In genomic region chr14:72613975-72614319, GRCh38 we compare ENCODE assay signal across 25 cellular contexts.
DNase-seq lines count a peak whose midpoint lies in the region; ATAC-seq and TF ChIP-seq lines count a peak whose summit lies in the region.
"Had no signal": no experiment of that assay in that cellular context is flagged by ENCODE, and none has a peak within 500 bp of the region (broad histone marks: within the 10 kb centered on the region; RNA-seq: fewer than 3 reads in every experiment).

No MANE protein-coding gene starts in this region.

- peak overlapping the region; percentile 37 for H3K4ac ChIP-seq in trophoblast cell (ENCODE audit: low read depth, low read length)

- peak overlapping the region; percentile 67 for H4K8ac ChIP-seq in trophoblast cell (ENCODE audit: low read depth, low read length)

- no peak overlapping the region for H4K12ac ChIP-seq in trophoblast cell (ENCODE audit: low read depth, low read length)

- H3K4me1 ChIP-seq in BLaER1 (peaks cover 70% of the 10 kb centered on the region), esophagus muscularis mucosa (peaks cover 33 to 60% (median 41%) of the 10 kb centered on the region in 4 donors), trophoblast cell (ENCODE audit: control insufficient read depth in 1 of 2, insufficient read depth in 2 of 2, low read length in 2 of 2) (peaks cover 42 to 51% of the 10 kb centered on the region in 2 experiments)
- H3K4me1 ChIP-seq: SJCRH30 had no signal

- H3K27me3 Mint-ChIP-seq in activated CD8-positive, alpha-beta T cell treated with anti-CD3 and anti-CD28 coated beads, Interleukin-2, amount 10 ng/mL, durations not matched to agents 7 days and 5 days (ENCODE audit: low read depth), result peaks cover 28% of the 10 kb centered on the region
- peaks cover 7% of the 10 kb centered on the region for H3K27me3 Mint-ChIP-seq in activated CD8-positive, alpha-beta T cell treated with anti-CD3 and anti-CD28 coated beads for 36 hours

- peak overlapping the region; percentile 2 for H2BK5ac ChIP-seq in trophoblast cell (ENCODE audit: low read depth, low read length, poor library complexity)

- POLR2A ChIA-PET in activated CD8-positive, alpha-beta T cell treated with anti-CD3 and anti-CD28 coated beads, Interleukin-2, amount 10 ng/mL, durations not matched to agents 7 days and 5 days (lab: Charles Lee), result interaction anchor here (1.1 kb wide), 1 partner anchor 9 kb away, joined by 3 read pairs; no protein-coding TSS in a partner anchor
- POLR2A ChIA-PET in activated CD8-positive, alpha-beta T cell treated with anti-CD3 and anti-CD28 coated beads for 36 hours (lab: Charles Lee), result no interaction called here

- peak overlapping the region; percentile 94 for H4K91ac ChIP-seq in trophoblast cell (ENCODE audit: low read depth, low read length)

- H3K27ac ChIP-seq in BLaER1 (peak overlapping the region; percentile 51), esophagus muscularis mucosa (replicated peaks in 1 of 4) (no peak overlapping the region), trophoblast cell (ENCODE audit: low read depth, low read length) (no peak overlapping the region)
- H3K27ac ChIP-seq: body of pancreas, SJCRH30, upper lobe of left lung had no signal

- H3K36me3 Mint-ChIP-seq in activated CD8-positive, alpha-beta T cell treated with anti-CD3 and anti-CD28 coated beads, Interleukin-2, amount 10 ng/mL, durations not matched to agents 7 days and 5 days (ENCODE audit: low read depth), result no peaks in the 10 kb centered on the region
- no peaks in the 10 kb centered on the region for H3K36me3 Mint-ChIP-seq in activated CD8-positive, alpha-beta T cell treated with anti-CD3 and anti-CD28 coated beads for 36 hours (ENCODE audit: low read depth)
- H3K36me3 Mint-ChIP-seq: memory B cell; stimulated activated naive B cell treated with anti-CD40 and anti-IgM and Interleukin-4, amounts not matched to agents 10 μg/mL and 1 μg/mL and 100 μg/mL, for 72 hours had no signal

- no peaks in the 10 kb centered on the region for H4K20me1 ChIP-seq in BLaER1

- peak overlapping the region; percentile 70 for H2AK5ac ChIP-seq in trophoblast cell (ENCODE audit: low read length)

- intact Hi-C loops in activated CD8-positive, alpha-beta T cell treated with anti-CD3 and anti-CD28 coated beads for 36 hours (cut with micrococcal nuclease), result no loop called here
- intact Hi-C loops in esophagus muscularis mucosa (cut with DNase I), result no loop called here

- no peak overlapping the region for H3K4me3 Mint-ChIP-seq in activated CD8-positive, alpha-beta T cell treated with anti-CD3 and anti-CD28 coated beads, Interleukin-2, amount 10 ng/mL, durations not matched to agents 7 days and 5 days
- H3K4me3 Mint-ChIP-seq in activated CD8-positive, alpha-beta T cell treated with anti-CD3 and anti-CD28 coated beads for 36 hours, result no peak overlapping the region
- H3K4me3 Mint-ChIP-seq: activated T-cell treated with anti-CD3 and anti-CD28 coated beads, Interleukin-2, amount 50 U/mL, for 72 hours; memory B cell; stimulated activated naive B cell treated with anti-CD40 and anti-IgM and Interleukin-4, amounts not matched to agents 10 μg/mL and 1 μg/mL and 100 μg/mL, for 72 hours had no signal

- peak overlapping the region; percentile 82 for H2BK120ac ChIP-seq in trophoblast cell (ENCODE audit: insufficient read depth, low read length, poor library complexity)

- H3K9me3 Mint-ChIP-seq in activated CD8-positive, alpha-beta T cell treated with anti-CD3 and anti-CD28 coated beads, Interleukin-2, amount 10 ng/mL, durations not matched to agents 7 days and 5 days (ENCODE audit: insufficient read depth), result no peaks in the 10 kb centered on the region
- H3K9me3 Mint-ChIP-seq in activated CD8-positive, alpha-beta T cell treated with anti-CD3 and anti-CD28 coated beads for 36 hours, result no peaks in the 10 kb centered on the region
- H3K9me3 Mint-ChIP-seq: activated T-cell treated with anti-CD3 and anti-CD28 coated beads, Interleukin-2, amount 50 U/mL, for 72 hours; memory B cell; stimulated activated naive B cell treated with anti-CD40 and anti-IgM and Interleukin-4, amounts not matched to agents 10 μg/mL and 1 μg/mL and 100 μg/mL, for 72 hours had no signal

- no peak for TF ChIP-seq CTCF in activated CD8-positive, alpha-beta T cell treated with anti-CD3 and anti-CD28 coated beads for 36 hours (IDR thresholded peaks at IDR 0.05)
- TF ChIP-seq CTCF in esophagus muscularis mucosa (IDR thresholded peaks at IDR 0.05), result no peak

- TF ChIP-seq EP300 in esophagus muscularis mucosa (IDR thresholded peaks at IDR 0.05), result no peak

- H3K23ac ChIP-seq in trophoblast cell (ENCODE audit: low read length), result no peak overlapping the region

- peak; percentile 5 for DNase-seq in activated CD8-positive, alpha-beta T cell treated with anti-CD3 and anti-CD28 coated beads, Interleukin-2, amount 10 ng/mL, durations not matched to agents 7 days and 5 days
- DNase-seq in activated CD8-positive, alpha-beta T cell treated with anti-CD3 and anti-CD28 coated beads for 36 hours, result no peak
- DNase-seq in esophagus muscularis mucosa (ENCODE audit: extremely low spot score), result peak; percentile 62
- DNase-seq in trophoblast cell, result no peak
- DNase-seq in effector CD8-positive, alpha-beta T cell (lab: John Stamatoyannopoulos, UW), result no peak
- DNase-seq in NCI-H2196 (lab: John Stamatoyannopoulos, UW; ENCODE audit: unreplicated experiment), result no peak
- DNase-seq in activated effector memory CD4-positive, alpha-beta T cell treated with anti-CD3 and anti-CD28 coated beads, Interleukin-2, amount 50 U/mL, for 16 hours, result no peak
- DNase-seq: 8988T; activated naive CD4-positive, alpha-beta T cell; activated T-cell treated with anti-CD3 and anti-CD28 coated beads, Interleukin-2, amount 50 U/mL, for 72 hours; Calu3; DND-41; dorsolateral prefrontal cortex; hypothalamus; NCI-H1048; NCI-H2107; NCI-H446; NCI-H82; SJCRH30; stimulated activated naive B cell treated with anti-CD40 and anti-IgM and Interleukin-4, amounts not matched to agents 10 μg/mL and 1 μg/mL and 100 μg/mL, for 72 hours; SW 1271 had no signal

- CTCF ChIA-PET in activated CD8-positive, alpha-beta T cell treated with anti-CD3 and anti-CD28 coated beads, Interleukin-2, amount 10 ng/mL, durations not matched to agents 7 days and 5 days (lab: Charles Lee), result no interaction called here
- CTCF ChIA-PET in activated CD8-positive, alpha-beta T cell treated with anti-CD3 and anti-CD28 coated beads for 36 hours (lab: Charles Lee), result no interaction called here

- H3K27ac Mint-ChIP-seq in activated CD8-positive, alpha-beta T cell treated with anti-CD3 and anti-CD28 coated beads, Interleukin-2, amount 10 ng/mL, durations not matched to agents 7 days and 5 days, result no peak overlapping the region
- H3K27ac Mint-ChIP-seq in activated CD8-positive, alpha-beta T cell treated with anti-CD3 and anti-CD28 coated beads for 36 hours, result no peak overlapping the region
- H3K27ac Mint-ChIP-seq: activated T-cell treated with anti-CD3 and anti-CD28 coated beads, Interleukin-2, amount 50 U/mL, for 72 hours; memory B cell; stimulated activated naive B cell treated with anti-CD40 and anti-IgM and Interleukin-4, amounts not matched to agents 10 μg/mL and 1 μg/mL and 100 μg/mL, for 72 hours had no signal

- H3K9ac ChIP-seq in BLaER1 (peak overlapping the region; percentile 46; the same call in 1 of the 2 replicates), trophoblast cell (ENCODE audit: low read length) (no peak overlapping the region)

- peak overlapping the region; percentile 79 for H2BK12ac ChIP-seq in trophoblast cell (ENCODE audit: low read length)

- H3K36me3 ChIP-seq in BLaER1 (no peaks in the 10 kb centered on the region), esophagus muscularis mucosa (no peaks in the 10 kb centered on the region), trophoblast cell (ENCODE audit: control insufficient read depth in 1 of 2, insufficient read depth in 2 of 2, low read length in 2 of 2) (no peaks in the 10 kb centered on the region)
- H3K36me3 ChIP-seq: SJCRH30, upper lobe of left lung had no signal

- H3K27me3 ChIP-seq in BLaER1 (no peaks in the 10 kb centered on the region), esophagus muscularis mucosa (no peaks in the 10 kb centered on the region), trophoblast cell (ENCODE audit: insufficient read depth, low read length) (no peaks in the 10 kb centered on the region)
- H3K27me3 ChIP-seq: body of pancreas, dorsolateral prefrontal cortex, SJCRH30, upper lobe of left lung had no signal

- H2AFZ ChIP-seq in trophoblast cell (ENCODE audit: insufficient read depth, low read length, poor library complexity), result peak overlapping the region; percentile 30

- no peak for ATAC-seq in activated CD8-positive, alpha-beta T cell treated with anti-CD3 and anti-CD28 coated beads, Interleukin-2, amount 10 ng/mL, durations not matched to agents 7 days and 5 days
- ATAC-seq in activated CD8-positive, alpha-beta T cell treated with anti-CD3 and anti-CD28 coated beads for 36 hours, result no peak
- ATAC-seq: activated T-cell treated with anti-CD3 and anti-CD28 coated beads, Interleukin-2, amount 50 U/mL, for 72 hours; stimulated activated naive B cell treated with anti-CD40 and anti-IgM and Interleukin-4, amounts not matched to agents 10 μg/mL and 1 μg/mL and 100 μg/mL, for 72 hours had no signal

- H3K18ac ChIP-seq in trophoblast cell (ENCODE audit: low read length), result peak overlapping the region; percentile 44

- H3K9me3 ChIP-seq in BLaER1 (no peaks in the 10 kb centered on the region), esophagus muscularis mucosa (no peaks in the 10 kb centered on the region), trophoblast cell (ENCODE audit: insufficient read depth, low read depth, low read length) (no peaks in the 10 kb centered on the region)
- H3K9me3 ChIP-seq: body of pancreas, SJCRH30, upper lobe of left lung had no signal

- H3K79me1 ChIP-seq in trophoblast cell (ENCODE audit: low read length), result peaks cover 44% of the 10 kb centered on the region

- H3K14ac ChIP-seq in trophoblast cell (ENCODE audit: low read length), result peak overlapping the region; percentile 59

- H3K4me2 ChIP-seq in BLaER1, result peak overlapping the region; percentile 85
- no peak overlapping the region for H3K4me2 ChIP-seq in trophoblast cell (ENCODE audit: low read length)

- no peak overlapping the region for H3K4me3 ChIP-seq in BLaER1
- H3K4me3 ChIP-seq in esophagus muscularis mucosa, result no peak overlapping the region
- H3K4me3 ChIP-seq in trophoblast cell (ENCODE audit: low read depth, low read length), result no peak overlapping the region
- H3K4me3 ChIP-seq: body of pancreas, dorsolateral prefrontal cortex, SJCRH30, upper lobe of left lung had no signal

- TF ChIP-seq POLR2A in esophagus muscularis mucosa (IDR thresholded peaks at IDR 0.05; ENCODE audit: low read depth), result no peak

- WGBS in esophagus muscularis mucosa, result 94% methylated on average over 2 of the region's 2 CpGs
- no CpG with 5 or more reads among the region's 2 CpGs for WGBS in trophoblast cell (ENCODE audit: extremely low coverage, insufficient coverage, insufficient read length)

- peaks cover 7% of the 10 kb centered on the region for H3K4me1 Mint-ChIP-seq in activated CD8-positive, alpha-beta T cell treated with anti-CD3 and anti-CD28 coated beads, Interleukin-2, amount 10 ng/mL, durations not matched to agents 7 days and 5 days (ENCODE audit: low read depth)
- no peaks in the 10 kb centered on the region for H3K4me1 Mint-ChIP-seq in activated CD8-positive, alpha-beta T cell treated with anti-CD3 and anti-CD28 coated beads for 36 hours (ENCODE audit: low read depth)

- peaks cover 14% of the 10 kb centered on the region for H3K79me2 ChIP-seq in trophoblast cell (ENCODE audit: control insufficient read depth, insufficient read depth, low read length, poor library complexity)

Comparison
In these comparisons a context has a peak if more than half of its experiments do, and no peak if none do; other contexts are left out.
1. DNase-seq: peak in activated CD8-positive, alpha-beta T cell treated with anti-CD3 and anti-CD28 coated beads, Interleukin-2, amount 10 ng/mL, durations not matched to agents 7 days and 5 days (single experiment) and esophagus muscularis mucosa (single experiment); none in activated CD8-positive, alpha-beta T cell treated with anti-CD3 and anti-CD28 coated beads for 36 hours (single experiment), trophoblast cell (0 of 2), effector CD8-positive, alpha-beta T cell (single experiment), NCI-H2196 (single experiment) and activated effector memory CD4-positive, alpha-beta T cell treated with anti-CD3 and anti-CD28 coated beads, Interleukin-2, amount 50 U/mL, for 16 hours (single experiment).